ENCODE assay signal across 24 cellular contexts in the genomic region with DNA sequence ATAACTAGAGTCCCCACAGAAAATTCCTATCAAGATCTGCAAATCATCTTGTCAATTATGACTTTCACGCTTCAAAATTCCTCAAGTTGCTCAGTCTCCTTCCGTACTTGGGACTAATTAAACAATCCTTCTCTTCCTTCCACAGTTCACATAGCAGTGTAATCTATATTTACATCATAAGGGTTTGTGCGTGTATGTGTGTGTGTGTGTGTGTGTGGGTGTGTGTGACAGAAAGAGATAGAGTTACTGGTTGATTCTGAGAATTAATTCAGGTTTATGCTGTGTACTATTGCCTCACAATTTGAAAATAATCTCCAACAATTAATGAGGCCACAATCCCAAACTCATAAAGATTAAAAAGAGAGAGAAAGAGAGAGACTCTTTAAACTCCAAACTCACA.
"Had no signal": no experiment of that assay in that cellular context is flagged by ENCODE, and none has a peak within 500 bp of the region (broad histone marks: within the 10 kb centered on the region; RNA-seq: fewer than 3 reads in every experiment).

No MANE protein-coding gene starts in this region.

- FAIRE-seq: pancreas, small intestine had no signal

- DNase-seq: naive thymus-derived CD8-positive, alpha-beta T cell; nephron progenitor cell; nucleus accumbens; pancreas; posterior cingulate gyrus; psoas muscle; right cardiac atrium; right lobe of liver; sigmoid colon; small intestine; stimulated activated CD4-positive, alpha-beta T cell treated with anti-CD3 and anti-CD28 coated beads, Interleukin-15, amount 100 ng/mL, for 24 hours; stimulated activated CD4-positive, alpha-beta T cell treated with anti-CD3 and anti-CD28 coated beads, Interleukin-2, amount 100 ng/mL, for 24 hours; stimulated activated CD4-positive, alpha-beta T cell treated with anti-CD3 and anti-CD28 coated beads, Interleukin-2, amount 100 ng/mL, for 48 hours; stimulated activated CD4-positive, alpha-beta T cell treated with anti-CD3 and anti-CD28 coated beads, Interleukin-4, amount 100 ng/mL, for 24 hours; stimulated activated naive B cell treated with anti-CD40 and anti-IgM and Interleukin-4, amounts not matched to agents 10 μg/mL and 1 μg/mL and 100 μg/mL, for 72 hours; stimulated activated naive CD4-positive, alpha-beta T cell treated with Interleukin-2 at 50 U/mL for 16 hours; stomach; testis; tibial artery; transverse colon; upper lobe of right lung; uterus had no signal

- H3K4me3 ChIP-seq: pancreas, psoas muscle, right lobe of liver, sigmoid colon, stomach, suprapubic skin, testis, tibial artery, transverse colon, upper lobe of right lung, uterus had no signal

- H3K27me3 ChIP-seq: neutrophil, pancreas, right lobe of liver, sigmoid colon, stomach, suprapubic skin, testis, tibial artery, transverse colon, upper lobe of right lung, uterus had no signal

- H3K4me1 ChIP-seq: pancreas, psoas muscle, right lobe of liver, sigmoid colon, stomach, suprapubic skin, testis, tibial artery, transverse colon, upper lobe of right lung, uterus had no signal

- H3K9me3 ChIP-seq: neutrophil, pancreas, psoas muscle, right lobe of liver, sigmoid colon, stomach, suprapubic skin, testis, tibial artery, transverse colon, upper lobe of right lung, uterus had no signal

- H3K27ac ChIP-seq: neutrophil, pancreas, psoas muscle, right lobe of liver, sigmoid colon, stomach, suprapubic skin, testis, tibial artery, transverse colon, upper lobe of right lung, uterus had no signal

- H3K36me3 ChIP-seq: neutrophil, pancreas, right lobe of liver, sigmoid colon, stomach, suprapubic skin, tibial artery, transverse colon, upper lobe of right lung, uterus had no signal
